Comparison of ENCODE assay signal across 3 cellular contexts in the genomic region with DNA sequence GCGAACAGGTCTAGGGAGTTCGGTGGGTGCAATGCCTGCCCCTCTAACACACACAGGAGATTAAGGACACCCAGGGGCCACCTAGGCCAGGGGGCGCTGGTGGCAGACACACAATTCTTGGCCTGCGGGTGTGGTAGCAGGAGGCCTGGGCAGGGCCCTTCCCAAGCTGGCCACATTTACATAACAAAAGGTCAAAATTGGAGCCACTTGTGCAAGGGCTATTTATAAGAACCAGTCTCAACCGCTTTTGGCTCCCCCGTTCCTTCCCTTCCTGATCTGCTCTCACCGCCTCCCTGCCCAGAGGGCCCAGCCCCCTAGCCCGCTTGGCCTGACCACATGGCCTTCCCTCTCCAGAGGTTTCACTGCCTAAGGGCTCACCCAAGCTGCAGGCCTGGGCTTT. TPM values are rescaled to one million over a fixed set of nuclear protein-coding genes. Genes with fewer than 3 reads are reported as not detected.
"Had no signal": no experiment of that assay in that cellular context is flagged by ENCODE, and none has a peak within 500 bp of the region (broad histone marks: within the 10 kb centered on the region; RNA-seq: fewer than 3 reads in every experiment).

No MANE protein-coding gene starts in this region.

RNA-seq across cellular contexts. Expression of a gene that starts 59.0 kb away (rescaled TPM):
- total RNA-seq: H1, HT-29 had no signal
- polyA plus RNA-seq: GM23248 had no signal
